11 cellular contexts compared by ENCODE assay signal in genomic region chr21:22791376-22791775, GRCh38.
"Had no signal": no experiment of that assay in that cellular context is flagged by ENCODE, and none has a peak within 500 bp of the region (broad histone marks: within the 10 kb centered on the region; RNA-seq: fewer than 3 reads in every experiment).

No MANE protein-coding gene starts in this region.

- H3K27me3 ChIP-seq: neural progenitor cell, ovary, suprapubic skin, thyroid gland had no signal

- H3K36me3 ChIP-seq: neural progenitor cell, ovary, suprapubic skin, thyroid gland had no signal

- H3K9me3 ChIP-seq: ovary, suprapubic skin, thyroid gland had no signal

- ATAC-seq: left colon; left ventricle myocardium superior; natural killer cell treated with Interleukin-12 subunit alpha and Interleukin-12 subunit beta and Interleukin-15 and Interleukin-18, amount 100 ng/mL, for 72 hours; right cardiac atrium; stimulated activated naive CD8-positive, alpha-beta T cell treated with anti-CD3 and anti-CD28 coated beads, Interleukin-15, Interleukin-2, amounts not matched to agents 100 U/mL and 50 U/mL, for 24 hours had no signal

- H2AFZ ChIP-seq: neural progenitor cell had no signal

- DNase-seq: left ventricle myocardium superior; ovary; right cardiac atrium; stimulated activated naive CD8-positive, alpha-beta T cell treated with anti-CD3 and anti-CD28 coated beads, Interleukin-15, Interleukin-2, amounts not matched to agents 100 U/mL and 50 U/mL, for 24 hours had no signal

- H3K9ac ChIP-seq: neural progenitor cell had no signal

- H3K4me3 ChIP-seq: lung, neural progenitor cell, ovary, smooth muscle cell, suprapubic skin, thyroid gland had no signal

- H3K4me1 ChIP-seq: neural progenitor cell, suprapubic skin, thyroid gland had no signal

- H3K4me2 ChIP-seq: neural progenitor cell, smooth muscle cell had no signal

- H3K27ac ChIP-seq: neural progenitor cell, ovary, suprapubic skin, thyroid gland had no signal
